13 cellular contexts compared by ENCODE assay signal in genomic region chr22:48444320-48445112, GRCh38.
DNase-seq lines count a peak whose midpoint lies in the region; ATAC-seq, FAIRE-seq and TF ChIP-seq lines count a peak whose summit lies in the region.
"Had no signal": no experiment of that assay in that cellular context is flagged by ENCODE, and none has a peak within 500 bp of the region (broad histone marks: within the 10 kb centered on the region; RNA-seq: fewer than 3 reads in every experiment).

No MANE protein-coding gene starts in this region.

- TF ChIP-seq CTCF in GM12878 (IDR thresholded peaks at IDR 0.05 in 2 of 3, conservative IDR thresholded peaks at IDR 0.05 in 1 of 3; ENCODE audit: control insufficient read depth in 2 of 3, extremely low read depth in 1 of 3, insufficient read depth in 1 of 3, low read depth in 3 of 3, low read length in 3 of 3), result no peak
- TF ChIP-seq CTCF in ascending aorta (IDR thresholded peaks at IDR 0.05), result no peak

- ATAC-seq in GM19463 (IDR thresholded peaks at IDR 0.05; ENCODE audit: unreplicated experiment), result peak; percentile 83
- ATAC-seq in HG03159 (IDR thresholded peaks at IDR 0.05; ENCODE audit: unreplicated experiment), result peak; percentile 64
- ATAC-seq in GM12878, result peak; percentile 54
- no peak for ATAC-seq in activated CD4-positive, alpha-beta T cell treated with anti-CD3 and anti-CD28 coated beads for 36 hours
- no peak for ATAC-seq in HG03025 (IDR thresholded peaks at IDR 0.05; ENCODE audit: low FRiP score, unreplicated experiment)

- FAIRE-seq in GM12878 (lab: Jason Lieb, UNC) (no peak), urothelium cell line (lab: Jason Lieb, UNC) (no peak)

- BruUV-seq in GM12878 (replicated peaks; lab: Mats Ljungman, UMichigan), result no TSS peak

- no peaks in the 10 kb centered on the region for H3K9me3 Mint-ChIP-seq in activated CD4-positive, alpha-beta T cell treated with anti-CD3 and anti-CD28 coated beads for 36 hours (ENCODE audit: low read depth)

- no peak for TF ChIP-seq EP300 in GM12878 (IDR thresholded peaks at IDR 0.05; ENCODE audit: borderline replicate concordance in 1 of 2, control insufficient read depth in 1 of 2, low read depth in 2 of 2, low read length in 2 of 2)

- no peak overlapping the region for H3K4me3 Mint-ChIP-seq in activated CD4-positive, alpha-beta T cell treated with anti-CD3 and anti-CD28 coated beads for 36 hours
- H3K4me3 Mint-ChIP-seq: CD14-positive monocyte had no signal

- H3K36me3 Mint-ChIP-seq in activated CD4-positive, alpha-beta T cell treated with anti-CD3 and anti-CD28 coated beads for 36 hours (ENCODE audit: low read depth), result no peaks in the 10 kb centered on the region
- H3K36me3 Mint-ChIP-seq: CD14-positive monocyte had no signal

- RAD21 ChIA-PET in GM12878 (lab: Charles Lee; ENCODE audit: unreplicated experiment), result no interaction called here

- no peak overlapping the region for H3K4me2 ChIP-seq in GM12878 (ENCODE audit: control insufficient read depth, insufficient read depth)

- H3K27me3 ChIP-seq in GM12878 (replicated peaks in 1 of 2; ENCODE audit: control insufficient read depth in 2 of 2, insufficient read depth in 2 of 2, low read length in 1 of 2) (no peaks in the 10 kb centered on the region), ascending aorta (no peaks in the 10 kb centered on the region)
- H3K27me3 ChIP-seq: neutrophil had no signal

- in situ Hi-C loops in GM12878 (cut with MboI), result loop anchor here (5.0 kb wide), 1 partner anchor 32 kb away; no protein-coding TSS in a partner anchor

- WGBS in GM12878 (ENCODE audit: insufficient coverage, insufficient replicate concordance, low lambda C conversion rate, missing lambda C conversion rate), result 12% methylated on average over 19 of the region's 19 CpGs

- no peak for TF ChIP-seq POLR2A in GM12878 (IDR thresholded peaks at IDR 0.05; ENCODE audit: low read depth, low read length)

- H3K4me3 ChIP-seq in GM12878, result no peak overlapping the region
- H3K4me3 ChIP-seq in ascending aorta, result no peak overlapping the region
- H3K4me3 ChIP-seq: SK-N-MC, thoracic aorta had no signal

- no peaks in the 10 kb centered on the region for H3K4me1 Mint-ChIP-seq in activated CD4-positive, alpha-beta T cell treated with anti-CD3 and anti-CD28 coated beads for 36 hours
- H3K4me1 Mint-ChIP-seq: CD14-positive monocyte had no signal

- POLR2A ChIA-PET in GM12878 (lab: Charles Lee), result no interaction called here
- POLR2A ChIA-PET in activated CD4-positive, alpha-beta T cell treated with anti-CD3 and anti-CD28 coated beads for 36 hours (lab: Charles Lee), result no interaction called here

- H3K9ac ChIP-seq in GM12878 (ENCODE audit: control insufficient read depth, insufficient read depth, low read length), result no peak overlapping the region

- no peaks in the 10 kb centered on the region for H3K4me1 ChIP-seq in GM12878 (ENCODE audit: control insufficient read depth, insufficient read depth, low read length)
- no peaks in the 10 kb centered on the region for H3K4me1 ChIP-seq in ascending aorta

- TF ChIP-seq RAD21 in GM12878 (IDR thresholded peaks at IDR 0.05; ENCODE audit: insufficient read depth, low read depth, low read length), result no peak

- H2AFZ ChIP-seq in GM12878 (ENCODE audit: control insufficient read depth, low read depth, low read length), result no peak overlapping the region

- H3K27ac ChIP-seq in GM12878 (ENCODE audit: control insufficient read depth, insufficient read depth) (no peak overlapping the region), ascending aorta (no peak overlapping the region)
- H3K27ac ChIP-seq: neutrophil, SK-N-MC, thoracic aorta had no signal

- SMC1A ChIA-PET in GM12878 (lab: Charles Lee; ENCODE audit: uncharacterized antibody, unreplicated experiment), result no interaction called here

- H3K36me3 ChIP-seq in GM12878 (ENCODE audit: control insufficient read depth in 2 of 2, insufficient read depth in 2 of 2, low read length in 1 of 2), result no peaks in the 10 kb centered on the region
- H3K36me3 ChIP-seq in ascending aorta, result no peaks in the 10 kb centered on the region
- H3K36me3 ChIP-seq: neutrophil, thoracic aorta had no signal

- peaks cover 2% of the 10 kb centered on the region; the same call in 1 of the 3 replicates for H3K9me3 ChIP-seq in GM12878 (replicated peaks; ENCODE audit: control insufficient read depth, insufficient read depth, low read length)
- no peaks in the 10 kb centered on the region for H3K9me3 ChIP-seq in ascending aorta
- H3K9me3 ChIP-seq: neutrophil, thoracic aorta had no signal

- no peaks in the 10 kb centered on the region for H3K27me3 Mint-ChIP-seq in activated CD4-positive, alpha-beta T cell treated with anti-CD3 and anti-CD28 coated beads for 36 hours

- H3K79me2 ChIP-seq in GM12878 (ENCODE audit: control insufficient read depth, insufficient read depth, low read length), result no peaks in the 10 kb centered on the region

- H3K27ac Mint-ChIP-seq in activated CD4-positive, alpha-beta T cell treated with anti-CD3 and anti-CD28 coated beads for 36 hours, result no peak overlapping the region

- H4K20me1 ChIP-seq in GM12878 (ENCODE audit: control insufficient read depth, insufficient read depth), result no peaks in the 10 kb centered on the region

- CTCF ChIA-PET in GM12878 (lab: Yijun Ruan, JAX), result no interaction called here
- CTCF ChIA-PET in activated CD4-positive, alpha-beta T cell treated with anti-CD3 and anti-CD28 coated beads for 36 hours (lab: Charles Lee), result no interaction called here

- intact Hi-C loops in GM12878 (cut with micrococcal nuclease; ENCODE audit: unreplicated experiment) (no loop called here), ascending aorta (cut with DNase I) (no loop called here)
- intact Hi-C loops in activated CD4-positive, alpha-beta T cell treated with anti-CD3 and anti-CD28 coated beads for 36 hours (cut with DNase I, micrococcal nuclease), result no loop called here

- DNase-seq in GM03348 (ENCODE audit: low spot score) (peak; percentile 52), GM12878 (ENCODE audit: low read depth, low spot score) (peak; percentile 44), ascending aorta (ENCODE audit: low spot score in 2 of 2) (no peak), urothelium cell line (ENCODE audit: low spot score) (no peak)
- no peak for DNase-seq in activated CD4-positive, alpha-beta T cell treated with anti-CD3 and anti-CD28 coated beads for 36 hours
- DNase-seq: NCI-H2029 treated with DMSO at 0.1 percent for 48 hours had no signal

TF ChIP-seq in GM12878, 131 proteins besides CTCF, POLR2A, EP300 and RAD21 (continues in another document):
- TF ChIP-seq PAX5 (IDR thresholded peaks at IDR 0.05; ENCODE audit: borderline replicate concordance, low read depth, low read length) (peak; percentile 68; the same call in 1 of the 2 replicates), ZNF687 (IDR thresholded peaks at IDR 0.05) (no peak), USF2 (IDR thresholded peaks at IDR 0.05; ENCODE audit: borderline replicate concordance, low read depth, low read length) (no peak), GABPA (IDR thresholded peaks at IDR 0.05; ENCODE audit: low read depth) (no peak), SKIL (IDR thresholded peaks at IDR 0.05; ENCODE audit: low read depth, poor library complexity, severe bottlenecking) (no peak)

Comparison
In these comparisons a context has a peak if more than half of its experiments do, and no peak if none do; other contexts are left out.
1. DNase-seq: peak in GM03348 (single experiment) and GM12878 (single experiment); none in ascending aorta (0 of 2), urothelium cell line (single experiment) and activated CD4-positive, alpha-beta T cell treated with anti-CD3 and anti-CD28 coated beads for 36 hours (single experiment).
2. ATAC-seq: peak in GM19463 (single experiment), HG03159 (single experiment) and GM12878 (single experiment); none in activated CD4-positive, alpha-beta T cell treated with anti-CD3 and anti-CD28 coated beads for 36 hours (single experiment) and HG03025 (single experiment).